ENCODE assay signal across 9 cellular contexts in genomic region chr15:56734013-56734625, GRCh38. TPM values are rescaled to one million over a fixed set of nuclear protein-coding genes. Genes with fewer than 3 reads are reported as not detected.
DNase-seq lines count a peak whose midpoint lies in the region; ATAC-seq and TF ChIP-seq lines count a peak whose summit lies in the region.
"Had no signal": no experiment of that assay in that cellular context is flagged by ENCODE, and none has a peak within 500 bp of the region (broad histone marks: within the 10 kb centered on the region; RNA-seq: fewer than 3 reads in every experiment).

No MANE protein-coding gene starts in this region.

- no peak overlapping the region for H3K4me3 Mint-ChIP-seq in activated naive CD8-positive, alpha-beta T cell treated with anti-CD3 and anti-CD28 coated beads for 36 hours

- peaks cover 27% of the 10 kb centered on the region for H3K4me1 Mint-ChIP-seq in activated naive CD8-positive, alpha-beta T cell treated with anti-CD3 and anti-CD28 coated beads for 36 hours
- H3K4me1 Mint-ChIP-seq: brain had no signal

- intact Hi-C loops in left ventricle myocardium inferior (cut with micrococcal nuclease) (no loop called here), Right ventricle myocardium inferior (cut with DNase I) (loop anchor here (5.0 to 10.0 kb wide), 3 partner anchors 59 to 181 kb away; partner anchors contain the start of gene TCF12), lower lobe of right lung (cut with DNase I) (no loop called here), upper lobe of right lung (cut with DNase I) (no loop called here)

- H3K27ac ChIP-seq in left ventricle myocardium inferior (replicated peaks) (peak overlapping the region; percentile 98), lower lobe of right lung (peak overlapping the region; percentile 97), upper lobe of right lung (peak overlapping the region; percentile 95)

- no peaks in the 10 kb centered on the region for H3K27me3 Mint-ChIP-seq in activated naive CD8-positive, alpha-beta T cell treated with anti-CD3 and anti-CD28 coated beads for 36 hours
- H3K27me3 Mint-ChIP-seq: brain had no signal

- H3K36me3 ChIP-seq in left ventricle myocardium inferior (no peaks in the 10 kb centered on the region), lower lobe of right lung (no peaks in the 10 kb centered on the region), upper lobe of right lung (no peaks in the 10 kb centered on the region)

- H3K9me3 Mint-ChIP-seq in activated naive CD8-positive, alpha-beta T cell treated with anti-CD3 and anti-CD28 coated beads for 36 hours: peaks cover 9% of the 10 kb centered on the region

- peak overlapping the region; percentile 6 for H3K27ac Mint-ChIP-seq in activated naive CD8-positive, alpha-beta T cell treated with anti-CD3 and anti-CD28 coated beads for 36 hours

- H3K4me1 ChIP-seq in left ventricle myocardium inferior (peaks cover 49% of the 10 kb centered on the region), lower lobe of right lung (peaks cover 37% of the 10 kb centered on the region), upper lobe of right lung (peaks cover 32% of the 10 kb centered on the region)

- H3K4me3 ChIP-seq in left ventricle myocardium inferior: peak overlapping the region; percentile 75
- H3K4me3 ChIP-seq in lower lobe of right lung: peak overlapping the region; percentile 67
- peak overlapping the region; percentile 68 for H3K4me3 ChIP-seq in upper lobe of right lung

- peaks cover 26% of the 10 kb centered on the region for H3K36me3 Mint-ChIP-seq in activated naive CD8-positive, alpha-beta T cell treated with anti-CD3 and anti-CD28 coated beads for 36 hours

- TF ChIP-seq CTCF in left ventricle myocardium inferior (IDR thresholded peaks at IDR 0.05; ENCODE audit: borderline replicate concordance) (no peak), lower lobe of right lung (IDR thresholded peaks at IDR 0.05) (no peak), upper lobe of right lung (IDR thresholded peaks at IDR 0.05) (no peak)

- H3K9me3 ChIP-seq in left ventricle myocardium inferior (replicated peaks) (peaks cover 12% of the 10 kb centered on the region), lower lobe of right lung (no peaks in the 10 kb centered on the region), upper lobe of right lung (no peaks in the 10 kb centered on the region)

- ATAC-seq in Right ventricle myocardium inferior (no peak), lower lobe of right lung (no peak), upper lobe of right lung (no peak), HG02938 (IDR thresholded peaks at IDR 0.05; ENCODE audit: unreplicated experiment) (no peak), GM18873 (IDR thresholded peaks at IDR 0.05; ENCODE audit: low FRiP score, unreplicated experiment) (no peak)

- H3K27me3 ChIP-seq in left ventricle myocardium inferior (ENCODE audit: low read depth): no peaks in the 10 kb centered on the region
- H3K27me3 ChIP-seq in lower lobe of right lung (ENCODE audit: low read depth): no peaks in the 10 kb centered on the region
- no peaks in the 10 kb centered on the region for H3K27me3 ChIP-seq in upper lobe of right lung

- no peak for DNase-seq in left ventricle myocardium inferior
- DNase-seq in Right ventricle myocardium inferior (ENCODE audit: missing footprints): no peak
- no peak for DNase-seq in activated naive CD8-positive, alpha-beta T cell treated with anti-CD3 and anti-CD28 coated beads for 36 hours
- DNase-seq in lower lobe of right lung: no peak
- DNase-seq in upper lobe of right lung: no peak
- DNase-seq in NCI-H524 (lab: John Stamatoyannopoulos, UW): no peak

RNA-seq across cellular contexts. Expression of gene ZNF280D, which starts 0.8 kb away (rescaled TPM):
- total RNA-seq in left ventricle myocardium inferior (22.0 TPM), Right ventricle myocardium inferior (20.8 TPM), lower lobe of right lung (57.1 TPM), upper lobe of right lung (46.2 TPM)
- total RNA-seq in activated naive CD8-positive, alpha-beta T cell treated with anti-CD3 and anti-CD28 coated beads for 36 hours: 10 to 100 TPM; 14.6 to 20.8 TPM
